In the genomic region with DNA sequence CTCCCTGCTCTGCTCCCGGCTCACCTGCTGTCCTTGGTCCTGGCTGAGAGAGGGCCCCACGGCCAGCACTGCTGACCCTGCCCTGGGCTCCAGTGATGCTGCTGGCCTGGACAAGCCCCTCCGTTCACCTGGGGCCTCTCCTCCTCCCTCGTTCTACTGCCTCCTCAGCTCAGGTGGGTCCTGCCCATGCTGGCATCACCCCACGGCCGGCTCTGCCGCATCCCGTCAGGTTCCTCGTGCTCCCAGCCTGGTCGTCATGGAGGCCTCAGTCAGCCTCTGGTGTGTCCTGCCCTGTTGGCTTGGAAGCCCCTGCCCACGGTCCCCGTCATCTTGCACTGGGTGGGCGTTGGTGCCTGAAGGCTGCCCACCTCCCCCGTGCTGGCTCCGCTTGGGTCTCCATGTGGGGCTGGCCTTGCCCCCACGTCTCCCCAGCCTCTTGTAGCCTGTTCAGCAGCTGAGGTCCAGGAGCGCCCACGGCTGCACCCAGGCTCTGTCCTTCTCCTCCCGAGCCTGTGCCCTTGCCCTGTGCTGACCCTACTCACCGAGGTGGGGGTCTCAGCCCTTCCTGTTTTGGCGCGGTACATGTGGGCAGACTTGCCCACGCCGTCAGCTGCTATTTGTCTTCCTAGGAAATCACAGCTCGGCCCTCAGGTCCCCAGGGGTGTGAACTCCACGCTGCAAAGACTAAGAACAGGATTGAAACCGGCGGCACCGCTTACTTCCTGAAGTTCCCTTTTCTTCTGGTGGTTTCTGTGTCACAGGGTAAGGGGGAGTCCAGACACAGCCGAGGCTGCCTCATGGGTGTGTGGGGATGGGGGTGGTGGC, we compare ENCODE assay signal across 20 cellular contexts.
DNase-seq lines count a peak whose midpoint lies in the region; ATAC-seq and TF ChIP-seq lines count a peak whose summit lies in the region.
"Had no signal": no experiment of that assay in that cellular context is flagged by ENCODE, and none has a peak within 500 bp of the region (broad histone marks: within the 10 kb centered on the region; RNA-seq: fewer than 3 reads in every experiment).

No MANE protein-coding gene starts in this region.

- peaks cover 24% of the 10 kb centered on the region for H3K27me3 Mint-ChIP-seq in stimulated activated naive CD8-positive, alpha-beta T cell treated with anti-CD3 and anti-CD28 coated beads, Interleukin-15, amount 100 ng/mL, for 72 hours
- H3K27me3 Mint-ChIP-seq in Calu3 (ENCODE audit: unreplicated experiment): peaks cover 50% of the 10 kb centered on the region
- H3K27me3 Mint-ChIP-seq: dendritic cell treated with granulocyte-macrophage colony-stimulating factor and Interleukin-4, amounts not matched to agents 40 ng/mL and 50 ng/mL, for 4 days had no signal

- 87% methylated on average over 30 of the region's 30 CpGs for WGBS in liver
- 82 to 85% methylated on average over 28 to 30 of the region's 30 CpGs for WGBS in aorta, 2 donors

- no peak for TF ChIP-seq RAD21 in Ishikawa (IDR thresholded peaks at IDR 0.05; ENCODE audit: low read depth)
- no peak for TF ChIP-seq RAD21 in liver (IDR thresholded peaks at IDR 0.05)

- H3K9me3 Mint-ChIP-seq in stimulated activated naive CD8-positive, alpha-beta T cell treated with anti-CD3 and anti-CD28 coated beads, Interleukin-15, amount 100 ng/mL, for 72 hours: no peaks in the 10 kb centered on the region
- peaks cover 4% of the 10 kb centered on the region for H3K9me3 Mint-ChIP-seq in Calu3 (ENCODE audit: low read depth, unreplicated experiment)
- H3K9me3 Mint-ChIP-seq: activated CD4-positive, alpha-beta memory T cell treated with anti-CD3 and anti-CD28 coated beads for 36 hours; dendritic cell treated with granulocyte-macrophage colony-stimulating factor and Interleukin-4, amounts not matched to agents 40 ng/mL and 50 ng/mL, for 4 days had no signal

- TF ChIP-seq CTCF in liver (IDR thresholded peaks at IDR 0.05; ENCODE audit: low read depth, low read length, missing input control) (no peak), Calu3 (IDR thresholded peaks at IDR 0.05; ENCODE audit: unreplicated experiment) (no peak)

- H3K4me1 ChIP-seq in liver (ENCODE audit: control insufficient read depth in 4 of 4, insufficient read depth in 4 of 4, low read length in 3 of 4) (peaks cover 2 to 36% (median 18%) of the 10 kb centered on the region in 4 donors), aorta (ENCODE audit: control insufficient read depth in 1 of 2, insufficient read depth in 2 of 2, low read length in 2 of 2) (no peaks in the 10 kb centered on the region)
- H3K4me1 ChIP-seq: stomach had no signal

- no TSS peak for BruUV-seq in Calu3 (replicated peaks; lab: Mats Ljungman, UMichigan)

- peak overlapping the region in 1 of 2 donors; percentile 62 for H3K27ac Mint-ChIP-seq in stimulated activated naive CD8-positive, alpha-beta T cell treated with anti-CD3 and anti-CD28 coated beads, Interleukin-15, amount 100 ng/mL, for 72 hours
- H3K27ac Mint-ChIP-seq in Calu3 (ENCODE audit: unreplicated experiment): no peak overlapping the region
- H3K27ac Mint-ChIP-seq: activated CD4-positive, alpha-beta memory T cell treated with anti-CD3 and anti-CD28 coated beads for 36 hours; activated naive CD4-positive, alpha-beta T cell treated with anti-CD3 and anti-CD28 coated beads, Interleukin-2, amount 50 U/mL, for 72 hours; dendritic cell treated with granulocyte-macrophage colony-stimulating factor and Interleukin-4, amounts not matched to agents 40 ng/mL and 50 ng/mL, for 4 days had no signal

- H3K36me3 Mint-ChIP-seq in Calu3 (ENCODE audit: insufficient read depth, unreplicated experiment): no peaks in the 10 kb centered on the region
- H3K36me3 Mint-ChIP-seq: activated CD4-positive, alpha-beta memory T cell treated with anti-CD3 and anti-CD28 coated beads for 36 hours; activated naive CD4-positive, alpha-beta T cell treated with anti-CD3 and anti-CD28 coated beads, Interleukin-2, amount 50 U/mL, for 72 hours had no signal

- H3K27me3 ChIP-seq in liver (ENCODE audit: control insufficient read depth in 4 of 4, insufficient read depth in 4 of 4, low read length in 3 of 4): no peaks in the 10 kb centered on the region
- H3K27me3 ChIP-seq in aorta (ENCODE audit: control insufficient read depth in 1 of 2, insufficient read depth in 2 of 2, low read length in 1 of 2): no peaks in the 10 kb centered on the region
- H3K27me3 ChIP-seq: brain microvascular endothelial cell had no signal

- H3K27ac ChIP-seq in liver (ENCODE audit: low read depth in 1 of 2, low read length in 2 of 2) (no peak overlapping the region), aorta (ENCODE audit: low read depth in 1 of 2, low read length in 2 of 2) (no peak overlapping the region)
- H3K27ac ChIP-seq: brain microvascular endothelial cell, epithelial cell of prostate, stomach had no signal

- CTCF ChIA-PET in Calu3 (lab: Charles Lee): no interaction called here

- no peaks in the 10 kb centered on the region for H3K36me3 ChIP-seq in liver (ENCODE audit: control insufficient read depth in 4 of 4, insufficient read depth in 3 of 4, low read depth in 1 of 4, low read length in 3 of 4)
- no peaks in the 10 kb centered on the region for H3K36me3 ChIP-seq in aorta (ENCODE audit: control insufficient read depth in 1 of 2, insufficient read depth in 2 of 2, low read length in 1 of 2)
- H3K36me3 ChIP-seq: brain microvascular endothelial cell, stomach had no signal

- H3K9me3 ChIP-seq in liver (ENCODE audit: control insufficient read depth in 4 of 4, low read length in 3 of 4) (no peaks in the 10 kb centered on the region), aorta (ENCODE audit: control insufficient read depth, low read length) (no peaks in the 10 kb centered on the region)
- H3K9me3 ChIP-seq: stomach had no signal

- peaks cover 12% of the 10 kb centered on the region for H3K4me1 Mint-ChIP-seq in stimulated activated naive CD8-positive, alpha-beta T cell treated with anti-CD3 and anti-CD28 coated beads, Interleukin-15, amount 100 ng/mL, for 72 hours
- H3K4me1 Mint-ChIP-seq in Calu3 (ENCODE audit: low read depth, unreplicated experiment): no peaks in the 10 kb centered on the region

- ATAC-seq in stimulated activated naive CD8-positive, alpha-beta T cell treated with anti-CD3 and anti-CD28 coated beads, Interleukin-15, Interleukin-2, amounts not matched to agents 100 U/mL and 50 U/mL, for 24 hours: peak; percentile 8
- ATAC-seq in stimulated activated naive CD8-positive, alpha-beta T cell treated with anti-CD3 and anti-CD28 coated beads, Interleukin-15, amount 100 ng/mL, for 72 hours: no peak
- ATAC-seq in aorta (ENCODE audit: low FRiP score) (peak; percentile 10), left colon (no peak)
- ATAC-seq: activated naive CD4-positive, alpha-beta T cell treated with anti-CD3 and anti-CD28 coated beads, Interleukin-2, amount 50 U/mL, for 72 hours; SK-N-SH treated with all-trans-retinoic acid at 6 μM for 48 hours had no signal

- no peak overlapping the region for H3K9ac ChIP-seq in liver (ENCODE audit: low read depth in 1 of 2, low read length in 2 of 2)

- DNase-seq in stimulated activated naive CD8-positive, alpha-beta T cell treated with anti-CD3 and anti-CD28 coated beads, Interleukin-15, Interleukin-2, amounts not matched to agents 100 U/mL and 50 U/mL, for 24 hours: peak; percentile 8
- no peak for DNase-seq in stimulated activated naive CD8-positive, alpha-beta T cell treated with anti-CD3 and anti-CD28 coated beads, Interleukin-15, amount 100 ng/mL, for 72 hours
- no peak for DNase-seq in aorta
- DNase-seq in GF-D8 (lab: John Stamatoyannopoulos, UW): no peak
- no peak for DNase-seq in left colon
- no peak for DNase-seq in Calu3
- DNase-seq: activated CD4-positive, alpha-beta memory T cell treated with anti-CD3 and anti-CD28 coated beads for 36 hours; brain microvascular endothelial cell; COR-L47; EL; foreskin melanocyte; NCI-H146; NCI-H774; stomach had no signal

- H3K4me3 ChIP-seq in liver (ENCODE audit: low read depth in 1 of 3, low read length in 3 of 3) (no peak overlapping the region), aorta (ENCODE audit: low read length in 2 of 2) (no peak overlapping the region)
- H3K4me3 ChIP-seq: stomach had no signal

- no peak for TF ChIP-seq EP300 in Ishikawa (IDR thresholded peaks at IDR 0.05; ENCODE audit: borderline replicate concordance)

- no peak overlapping the region for H3K4me3 Mint-ChIP-seq in stimulated activated naive CD8-positive, alpha-beta T cell treated with anti-CD3 and anti-CD28 coated beads, Interleukin-15, amount 100 ng/mL, for 72 hours
- H3K4me3 Mint-ChIP-seq in Calu3 (ENCODE audit: low read depth, unreplicated experiment): no peak overlapping the region
- H3K4me3 Mint-ChIP-seq: activated CD4-positive, alpha-beta memory T cell treated with anti-CD3 and anti-CD28 coated beads for 36 hours; dendritic cell treated with granulocyte-macrophage colony-stimulating factor and Interleukin-4, amounts not matched to agents 40 ng/mL and 50 ng/mL, for 4 days had no signal

- intact Hi-C loops in aorta (cut with DNase I) (no loop called here), left colon (cut with DNase I, micrococcal nuclease) (no loop called here), Calu3 (cut with micrococcal nuclease; ENCODE audit: unreplicated experiment) (no loop called here)

TF ChIP-seq in liver, 16 proteins besides CTCF, POLR2A, EP300 and RAD21 (continues in another document):
- no peak for TF ChIP-seq FOXA2 (IDR thresholded peaks at IDR 0.05)
- TF ChIP-seq, protein P1, sequence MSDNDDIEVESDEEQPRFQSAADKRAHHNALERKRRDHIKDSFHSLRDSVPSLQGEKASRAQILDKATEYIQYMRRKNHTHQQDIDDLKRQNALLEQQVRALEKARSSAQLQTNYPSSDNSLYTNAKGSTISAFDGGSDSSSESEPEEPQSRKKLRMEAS (IDR thresholded peaks at IDR 0.05): no peak
- TF ChIP-seq GABPA (IDR thresholded peaks at IDR 0.05 in 1 of 2, conservative IDR thresholded peaks at IDR 0.05 in 1 of 2): no peak

Comparison
In these comparisons a context has a peak if more than half of its experiments do, and no peak if none do; other contexts are left out.
1. ATAC-seq: peak in stimulated activated naive CD8-positive, alpha-beta T cell treated with anti-CD3 and anti-CD28 coated beads, Interleukin-15, Interleukin-2, amounts not matched to agents 100 U/mL and 50 U/mL, for 24 hours (single experiment) and aorta (single experiment); none in stimulated activated naive CD8-positive, alpha-beta T cell treated with anti-CD3 and anti-CD28 coated beads, Interleukin-15, amount 100 ng/mL, for 72 hours (single experiment) and left colon (single experiment).